ENCODE assay signal across 15 cellular contexts in the genomic region with DNA sequence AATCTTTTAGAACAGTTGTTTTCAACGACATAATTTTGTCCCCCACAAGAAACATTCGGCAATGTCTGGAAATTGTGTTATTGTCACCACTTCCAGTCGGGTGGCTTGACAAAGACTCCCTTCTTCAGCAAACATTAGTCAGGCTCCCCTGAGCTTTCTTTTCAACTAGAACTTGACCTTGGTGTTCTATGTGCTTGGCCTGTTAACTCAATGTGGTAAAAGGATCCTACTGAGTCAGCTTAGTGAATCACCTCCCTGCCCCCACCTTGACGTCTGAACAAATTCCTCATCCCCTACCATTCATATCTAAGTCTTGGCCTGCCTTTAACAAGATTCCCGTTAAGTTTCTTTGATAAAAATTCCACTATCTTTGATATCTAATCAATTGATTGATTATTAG.
A peak's percentile ranks its signal among the peaks of the same experiment; 100 is the strongest.
DNase-seq lines count a peak whose midpoint lies in the region; ATAC-seq, FAIRE-seq and TF ChIP-seq lines count a peak whose summit lies in the region.
"Had no signal": no experiment of that assay in that cellular context is flagged by ENCODE, and none has a peak within 500 bp of the region (broad histone marks: within the 10 kb centered on the region; RNA-seq: fewer than 3 reads in every experiment).

No MANE protein-coding gene starts in this region.

- H3K27me3 ChIP-seq in HUES48 (ENCODE audit: control insufficient read depth, insufficient read depth, low read length), result no peaks in the 10 kb centered on the region

- no peak for FAIRE-seq in A549 (lab: Jason Lieb, UNC)

- POLR2A ChIA-PET in A549 (lab: Yijun Ruan, JAX), result no interaction called here

- no peak overlapping the region for H3K4me3 ChIP-seq in A549
- no peak overlapping the region for H3K4me3 ChIP-seq in HUES48 (ENCODE audit: low read depth, low read length)

- no peak for TF ChIP-seq CTCF in A549 (IDR thresholded peaks at IDR 0.05)

- ATAC-seq in A549, result peak; percentile 64 to 67; a peak in 5 of 6 replicates
- ATAC-seq in Right ventricle myocardium inferior, result no peak
- no peak for ATAC-seq in GM19395 (IDR thresholded peaks at IDR 0.05; ENCODE audit: unreplicated experiment)
- ATAC-seq in HG03378 (IDR thresholded peaks at IDR 0.05; ENCODE audit: unreplicated experiment), result no peak
- ATAC-seq: left lobe of liver; stimulated activated naive CD8-positive, alpha-beta T cell treated with anti-CD3 and anti-CD28 coated beads, Interleukin-15, amount 100 ng/mL, for 72 hours had no signal

- 0 out of 3 replicates have a peak, but pooled peaks cover 13% of the 10 kb centered on the region for H3K9me3 ChIP-seq in A549
- peaks cover 9% of the 10 kb centered on the region; the same call in 1 of the 2 replicates for H3K9me3 ChIP-seq in HUES48 (ENCODE audit: control insufficient read depth, insufficient read depth, low read length)

- peak overlapping the region; percentile 20 to 36; a peak in 1 of 6 replicates for H3K27ac ChIP-seq in A549
- peak overlapping the region; percentile 59 for H3K27ac ChIP-seq in HUES48 (ENCODE audit: low read depth, low read length)

- TF ChIP-seq RAD21 in A549 (conservative IDR thresholded peaks at IDR 0.05 in 1 of 2, IDR thresholded peaks at IDR 0.05 in 1 of 2), result no peak

- DNase-seq in A549 (ENCODE audit: low read depth in 1 of 2, low spot score in 1 of 2) (peak in 1 of 2 experiments; percentile 62), amniotic epithelial cell (ENCODE audit: low read depth) (peak; percentile 1), glomerular visceral epithelial cell (ENCODE audit: extremely low spot score) (peak; percentile 71), NCI-H2196 treated with DMSO at 0.1 percent for 48 hours (lab: John Stamatoyannopoulos, UW; ENCODE audit: unreplicated experiment) (no peak), Right ventricle myocardium inferior (ENCODE audit: missing footprints) (no peak)
- DNase-seq: activated CD8-positive, alpha-beta memory T cell treated with anti-CD3 and anti-CD28 coated beads, Interleukin-2, amount 50 U/mL, for 48 hours; erythroblast; NCI-H187 treated with DMSO at 0.1 percent for 48 hours; OCI-M1; stimulated activated CD4-positive, alpha-beta T cell treated with anti-CD3 and anti-CD28 coated beads, Interleukin-2, amount 100 ng/mL, for 48 hours; stimulated activated naive CD8-positive, alpha-beta T cell treated with anti-CD3 and anti-CD28 coated beads, Interleukin-15, amount 100 ng/mL, for 72 hours had no signal

- CTCF ChIA-PET in A549 (lab: Yijun Ruan, JAX), result no interaction called here

- H3K36me3 ChIP-seq in HUES48 (ENCODE audit: control insufficient read depth, insufficient read depth, low read length), result no peaks in the 10 kb centered on the region

- peak overlapping the region; percentile 40; the same call in 1 of the 3 replicates for H3K4me2 ChIP-seq in A549

- no peak for TF ChIP-seq EP300 in A549 (IDR thresholded peaks at IDR 0.05)

- intact Hi-C loops in Right ventricle myocardium inferior (cut with DNase I), result no loop called here

- no peak overlapping the region for H3K9ac ChIP-seq in HUES48 (ENCODE audit: low read depth, low read length)

- no peak for TF ChIP-seq POLR2A in A549 (IDR thresholded peaks at IDR 0.05; ENCODE audit: low read length)

- WGBS in A549 (ENCODE audit: missing lambda C conversion rate), result 3% methylated on average over 5 of the region's 5 CpGs

- H3K4me1 ChIP-seq in A549 (no peaks in the 10 kb centered on the region), HUES48 (ENCODE audit: control insufficient read depth, insufficient read depth, low read length) (peaks cover 13% of the 10 kb centered on the region)

TF ChIP-seq in A549, 52 proteins besides CTCF, POLR2A, EP300 and RAD21:
- TF ChIP-seq SMC3 (IDR thresholded peaks at IDR 0.05) (no peak), NPAS2 (CRISPR knock-in tag; IDR thresholded peaks at IDR 0.05; ENCODE audit: borderline replicate concordance) (no peak), GATA3 (IDR thresholded peaks at IDR 0.05; ENCODE audit: borderline replicate concordance) (peak; percentile 35; the same call in 1 of the 2 replicates), JUNB (IDR thresholded peaks at IDR 0.05) (peak; percentile 48; the same call in 1 of the 2 replicates), FOSL2 (IDR thresholded peaks at IDR 0.05) (peak; percentile 46), FOSL2 (CRISPR knock-in tag; IDR thresholded peaks at IDR 0.05) (peak; percentile 17; the same call in 1 of the 2 replicates)

Comparison
In these comparisons a context has a peak if more than half of its experiments do, and no peak if none do; other contexts are left out.
1. ATAC-seq: peak in A549 (2 of 2); none in Right ventricle myocardium inferior (single experiment), GM19395 (single experiment) and HG03378 (single experiment).
2. DNase-seq: peak in amniotic epithelial cell (single experiment) and glomerular visceral epithelial cell (single experiment); none in NCI-H2196 treated with DMSO at 0.1 percent for 48 hours (single experiment) and Right ventricle myocardium inferior (single experiment).